Comparison of ENCODE assay signal across 1 cellular context in genomic region chr13:109989155-109989554, GRCh38.
TF ChIP-seq lines count a peak whose summit lies in the region.

No MANE protein-coding gene starts in this region.

TF ChIP-seq in SK-N-SH, 30 proteins besides CTCF, POLR2A, EP300 and RAD21:
- no peak for TF ChIP-seq MXI1 (IDR thresholded peaks at IDR 0.05; ENCODE audit: low read depth, low read length)
- peak; percentile 45; the same call in 1 of the 2 replicates for TF ChIP-seq TCF12 (IDR thresholded peaks at IDR 0.05)
- TF ChIP-seq SIN3A (IDR thresholded peaks at IDR 0.05; ENCODE audit: borderline replicate concordance, low read depth, low read length) = no peak
- no peak for TF ChIP-seq RCOR1 (IDR thresholded peaks at IDR 0.05; ENCODE audit: low read length)
- TF ChIP-seq, protein P1, sequence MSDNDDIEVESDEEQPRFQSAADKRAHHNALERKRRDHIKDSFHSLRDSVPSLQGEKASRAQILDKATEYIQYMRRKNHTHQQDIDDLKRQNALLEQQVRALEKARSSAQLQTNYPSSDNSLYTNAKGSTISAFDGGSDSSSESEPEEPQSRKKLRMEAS (IDR thresholded peaks at IDR 0.05; ENCODE audit: low read depth) = no peak
- TF ChIP-seq, protein P2, sequence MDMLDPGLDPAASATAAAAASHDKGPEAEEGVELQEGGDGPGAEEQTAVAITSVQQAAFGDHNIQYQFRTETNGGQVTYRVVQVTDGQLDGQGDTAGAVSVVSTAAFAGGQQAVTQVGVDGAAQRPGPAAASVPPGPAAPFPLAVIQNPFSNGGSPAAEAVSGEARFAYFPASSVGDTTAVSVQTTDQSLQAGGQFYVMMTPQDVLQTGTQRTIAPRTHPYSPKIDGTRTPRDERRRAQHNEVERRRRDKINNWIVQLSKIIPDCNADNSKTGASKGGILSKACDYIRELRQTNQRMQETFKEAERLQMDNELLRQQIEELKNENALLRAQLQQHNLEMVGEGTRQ (IDR thresholded peaks at IDR 0.05; ENCODE audit: borderline replicate concordance, low read depth, low read length) = no peak
- TF ChIP-seq EZH2phosphoT487 (IDR thresholded peaks at IDR 0.05; ENCODE audit: borderline replicate concordance, low read depth) = no peak
- peak; percentile 85 for TF ChIP-seq FOSL2 (IDR thresholded peaks at IDR 0.05; ENCODE audit: borderline replicate concordance, low read depth)
- TF ChIP-seq RFX5 (IDR thresholded peaks at IDR 0.05; ENCODE audit: low read length) = no peak
- no peak for TF ChIP-seq RXRA (IDR thresholded peaks at IDR 0.05; ENCODE audit: borderline replicate concordance, low read depth)
- peak; percentile 7; the same call in 1 of the 2 replicates for TF ChIP-seq NFIC (IDR thresholded peaks at IDR 0.05; ENCODE audit: borderline replicate concordance)
- TF ChIP-seq GATA2 (CRISPR knock-in tag; IDR thresholded peaks at IDR 0.05) = no peak
- no peak for TF ChIP-seq NRF1 (IDR thresholded peaks at IDR 0.05; ENCODE audit: low read depth, low read length)
- TF ChIP-seq, protein P3, sequence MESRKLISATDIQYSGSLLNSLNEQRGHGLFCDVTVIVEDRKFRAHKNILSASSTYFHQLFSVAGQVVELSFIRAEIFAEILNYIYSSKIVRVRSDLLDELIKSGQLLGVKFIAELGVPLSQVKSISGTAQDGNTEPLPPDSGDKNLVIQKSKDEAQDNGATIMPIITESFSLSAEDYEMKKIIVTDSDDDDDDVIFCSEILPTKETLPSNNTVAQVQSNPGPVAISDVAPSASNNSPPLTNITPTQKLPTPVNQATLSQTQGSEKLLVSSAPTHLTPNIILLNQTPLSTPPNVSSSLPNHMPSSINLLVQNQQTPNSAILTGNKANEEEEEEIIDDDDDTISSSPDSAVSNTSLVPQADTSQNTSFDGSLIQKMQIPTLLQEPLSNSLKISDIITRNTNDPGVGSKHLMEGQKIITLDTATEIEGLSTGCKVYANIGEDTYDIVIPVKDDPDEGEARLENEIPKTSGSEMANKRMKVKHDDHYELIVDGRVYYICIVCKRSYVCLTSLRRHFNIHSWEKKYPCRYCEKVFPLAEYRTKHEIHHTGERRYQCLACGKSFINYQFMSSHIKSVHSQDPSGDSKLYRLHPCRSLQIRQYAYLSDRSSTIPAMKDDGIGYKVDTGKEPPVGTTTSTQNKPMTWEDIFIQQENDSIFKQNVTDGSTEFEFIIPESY (IDR thresholded peaks at IDR 0.05; ENCODE audit: borderline replicate concordance, low read depth) = no peak
- TF ChIP-seq PBX3 (IDR thresholded peaks at IDR 0.05) = no peak
- no peak for TF ChIP-seq FOXM1 (IDR thresholded peaks at IDR 0.05; ENCODE audit: low read depth)
- no peak for TF ChIP-seq TAF1 (IDR thresholded peaks at IDR 0.05; ENCODE audit: borderline replicate concordance, low read depth, low read length)
- TF ChIP-seq TEAD4 (IDR thresholded peaks at IDR 0.05; ENCODE audit: borderline replicate concordance, insufficient read depth) = no peak
- TF ChIP-seq ELF1 (IDR thresholded peaks at IDR 0.05) = no peak
- no peak for TF ChIP-seq IRF3 (IDR thresholded peaks at IDR 0.05; ENCODE audit: low read depth, low read length)
- TF ChIP-seq JUND (IDR thresholded peaks at IDR 0.05) = peak; percentile 74
- no peak for TF ChIP-seq GABPA (IDR thresholded peaks at IDR 0.05; ENCODE audit: low read depth)
- TF ChIP-seq, protein P4, sequence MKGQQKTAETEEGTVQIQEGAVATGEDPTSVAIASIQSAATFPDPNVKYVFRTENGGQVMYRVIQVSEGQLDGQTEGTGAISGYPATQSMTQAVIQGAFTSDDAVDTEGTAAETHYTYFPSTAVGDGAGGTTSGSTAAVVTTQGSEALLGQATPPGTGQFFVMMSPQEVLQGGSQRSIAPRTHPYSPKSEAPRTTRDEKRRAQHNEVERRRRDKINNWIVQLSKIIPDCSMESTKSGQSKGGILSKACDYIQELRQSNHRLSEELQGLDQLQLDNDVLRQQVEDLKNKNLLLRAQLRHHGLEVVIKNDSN (IDR thresholded peaks at IDR 0.05; ENCODE audit: borderline replicate concordance, low read depth) = no peak
- no peak for TF ChIP-seq YY1 (IDR thresholded peaks at IDR 0.05; ENCODE audit: low read depth)
- TF ChIP-seq SMC3 (IDR thresholded peaks at IDR 0.05; ENCODE audit: low read depth, low read length) = no peak
TF ChIP-seq in SK-N-SH: peak in this region for 4.
